Comparison of ENCODE assay signal across 9 cellular contexts in genomic region chr1:23529146-23530088, GRCh38. TPM values are rescaled to one million over a fixed set of nuclear protein-coding genes. Genes with fewer than 3 reads are reported as not detected.
DNase-seq lines count a peak whose midpoint lies in the region; ATAC-seq, FAIRE-seq and TF ChIP-seq lines count a peak whose summit lies in the region.
"Had no signal": no experiment of that assay in that cellular context is flagged by ENCODE, and none has a peak within 500 bp of the region (broad histone marks: within the 10 kb centered on the region; RNA-seq: fewer than 3 reads in every experiment).

No MANE protein-coding gene starts in this region.

- H3K36me3 Mint-ChIP-seq in stimulated activated memory B cell treated with anti-CD40 and anti-IgM and Interleukin-4, amounts not matched to agents 10 μg/mL and 1 μg/mL and 100 μg/mL, for 72 hours, result no peaks in the 10 kb centered on the region

- H3K18ac ChIP-seq in H1 (ENCODE audit: extremely low read depth, low read length), result no peak overlapping the region

- no peak overlapping the region for H2BK5ac ChIP-seq in H1 (ENCODE audit: low read depth, low read length)

- H3K4me3 ChIP-seq in OCI-LY1 (ENCODE audit: low read depth, low read length, poor library complexity, severe bottlenecking) (peak overlapping the region; percentile 91), H1 (ENCODE audit: extremely low read depth in 1 of 4, insufficient read depth in 2 of 4, low read depth in 3 of 4, low read length in 4 of 4) (peak overlapping the region in 2 of 4 experiments; percentile 14 to 78; a peak in 3 of 8 replicates)

- peaks cover 81% of the 10 kb centered on the region for H3K4me1 Mint-ChIP-seq in stimulated activated memory B cell treated with anti-CD40 and anti-IgM and Interleukin-4, amounts not matched to agents 10 μg/mL and 1 μg/mL and 100 μg/mL, for 72 hours

- H3K4me1 ChIP-seq in OCI-LY1 (ENCODE audit: insufficient read depth, low read length, severe bottlenecking) (peaks cover 80% of the 10 kb centered on the region), H1 (replicated peaks in 1 of 4; ENCODE audit: control insufficient read depth in 3 of 4, insufficient read depth in 4 of 4, low read length in 3 of 4) (peaks cover 9 to 25% (median 15%) of the 10 kb centered on the region in 4 experiments), foreskin keratinocyte (peaks cover 3% of the 10 kb centered on the region)

- no peak overlapping the region for H4K5ac ChIP-seq in H1 (ENCODE audit: insufficient read length, low read depth, low read length)

- peak overlapping the region; percentile 9; the same call in 1 of the 2 replicates for H4K8ac ChIP-seq in H1 (ENCODE audit: extremely low read depth, insufficient read depth, low read length)

- no peaks in the 10 kb centered on the region; the same call in 1 of the 2 replicates for H3F3A ChIP-seq in OCI-LY1 (ENCODE audit: insufficient read depth, low read length)

- TF ChIP-seq POLR2A in H1 (IDR thresholded peaks at IDR 0.05; ENCODE audit: control extremely low read depth in 1 of 2, low read depth in 2 of 2, low read length in 2 of 2), result no peak

- peak overlapping the region; percentile 97 for H3K4me2 ChIP-seq in OCI-LY1 (ENCODE audit: low read length)
- peak overlapping the region; percentile 35 to 86 for H3K4me2 ChIP-seq in H1 (ENCODE audit: insufficient read depth in 1 of 2, low read depth in 2 of 2, low read length in 2 of 2)

- ATAC-seq in stimulated activated memory B cell treated with anti-CD40 and anti-IgM and Interleukin-4, amounts not matched to agents 10 μg/mL and 1 μg/mL and 100 μg/mL, for 72 hours, result no peak
- ATAC-seq in GM18519 (IDR thresholded peaks at IDR 0.05; ENCODE audit: low FRiP score, unreplicated experiment) (no peak), foreskin keratinocyte (no peak)

- H2AFZ ChIP-seq in OCI-LY1 (ENCODE audit: low read length) (no peak overlapping the region), H1 (ENCODE audit: low read length) (no peak overlapping the region)

- no peak overlapping the region for H3K4ac ChIP-seq in H1 (replicated peaks; ENCODE audit: insufficient read length, low read depth, low read length)

- peak overlapping the region; percentile 97 for H3K9ac ChIP-seq in OCI-LY1 (ENCODE audit: low read length)
- H3K9ac ChIP-seq in H1 (replicated peaks in 1 of 4; ENCODE audit: extremely low read depth in 1 of 4, low read depth in 3 of 4, low read length in 3 of 4), result no peak overlapping the region

- H3K79me2 ChIP-seq in OCI-LY1 (ENCODE audit: insufficient read depth, low read length) (peaks cover 41% of the 10 kb centered on the region), H1 (ENCODE audit: control insufficient read depth in 1 of 2, insufficient read depth in 2 of 2, low read length in 2 of 2) (peaks cover 0 to 3% of the 10 kb centered on the region in 2 experiments; a peak in 1 of 4 replicates)

- no peak overlapping the region for H2AK5ac ChIP-seq in H1 (ENCODE audit: low read depth, low read length)

- 90% methylated on average over 8 of the region's 8 CpGs; no CpG with 5 or more reads in 1 of the 2 experiments for WGBS in H1 (ENCODE audit: extremely low coverage in 1 of 2, insufficient coverage in 1 of 2, insufficient read length in 1 of 2, insufficient replicate concordance in 2 of 2, low coverage in 1 of 2, low lambda C conversion rate in 2 of 2, missing lambda C conversion rate in 1 of 2), 2 experiments

- TF ChIP-seq RAD21 in H1 (IDR thresholded peaks at IDR 0.05 in 1 of 2, conservative IDR thresholded peaks at IDR 0.05 in 1 of 2; ENCODE audit: low read depth in 2 of 2, low read length in 2 of 2), result no peak

- H3K9me3 Mint-ChIP-seq in stimulated activated memory B cell treated with anti-CD40 and anti-IgM and Interleukin-4, amounts not matched to agents 10 μg/mL and 1 μg/mL and 100 μg/mL, for 72 hours, result no peaks in the 10 kb centered on the region

- peaks cover 2% of the 10 kb centered on the region; the same call in 1 of the 2 replicates for H3K79me1 ChIP-seq in H1 (ENCODE audit: low read depth, low read length)

- no peak overlapping the region for H2BK20ac ChIP-seq in H1 (ENCODE audit: low read length)

- no peak for FAIRE-seq in H1 (lab: Jason Lieb, UNC)
- FAIRE-seq: TTC549 had no signal

- TF ChIP-seq CTCF in OCI-LY1 (IDR thresholded peaks at IDR 0.05; ENCODE audit: low read length), result no peak
- TF ChIP-seq CTCF in H1 (IDR thresholded peaks at IDR 0.05; ENCODE audit: control extremely low read depth in 1 of 3, insufficient read depth in 1 of 3, low read depth in 1 of 3, low read length in 3 of 3), result no peak
- TF ChIP-seq CTCF in foreskin keratinocyte (conservative IDR thresholded peaks at IDR 0.05), result no peak

- H3K56ac ChIP-seq in H1 (replicated peaks; ENCODE audit: insufficient read length, low read depth, low read length), result no peak overlapping the region

- H3K4me3 Mint-ChIP-seq in stimulated activated memory B cell treated with anti-CD40 and anti-IgM and Interleukin-4, amounts not matched to agents 10 μg/mL and 1 μg/mL and 100 μg/mL, for 72 hours, result peak overlapping the region; percentile 71

- no peaks in the 10 kb centered on the region for H3K9me3 ChIP-seq in OCI-LY1 (ENCODE audit: low read length)
- H3K9me3 ChIP-seq in H1 (ENCODE audit: insufficient read depth in 2 of 2, low read depth in 1 of 2, low read length in 1 of 2), result no peaks in the 10 kb centered on the region

- no peak overlapping the region for H3K23ac ChIP-seq in H1 (ENCODE audit: insufficient read length)

- H3K27me3 Mint-ChIP-seq in stimulated activated memory B cell treated with anti-CD40 and anti-IgM and Interleukin-4, amounts not matched to agents 10 μg/mL and 1 μg/mL and 100 μg/mL, for 72 hours, result no peaks in the 10 kb centered on the region

- H3K27ac Mint-ChIP-seq in stimulated activated memory B cell treated with anti-CD40 and anti-IgM and Interleukin-4, amounts not matched to agents 10 μg/mL and 1 μg/mL and 100 μg/mL, for 72 hours, result peak overlapping the region; percentile 78

- H3K9me2 ChIP-seq in OCI-LY1 (ENCODE audit: low read depth, low read length), result no peaks in the 10 kb centered on the region

- DNase-seq in activated CD4-positive, alpha-beta T cell treated with anti-CD3 and anti-CD28 coated beads for 48 hours, result peak; percentile 33
- DNase-seq in activated CD4-positive, alpha-beta T cell treated with anti-CD3 and anti-CD28 coated beads for 4 hours, result no peak
- no peak for DNase-seq in H1 (ENCODE audit: low read depth in 1 of 2, low spot score in 2 of 2)
- DNase-seq in NCI-H1436 treated with DMSO at 0.1 percent for 48 hours (lab: John Stamatoyannopoulos, UW), result no peak
- no peak for DNase-seq in foreskin keratinocyte

- H4K91ac ChIP-seq in H1 (replicated peaks; ENCODE audit: insufficient read length, low read length), result no peak overlapping the region

- peak overlapping the region; percentile 72; the same call in 1 of the 2 replicates for H2BK15ac ChIP-seq in H1 (ENCODE audit: low read length)

- no peak for TF ChIP-seq EP300 in H1 (IDR thresholded peaks at IDR 0.05; ENCODE audit: borderline replicate concordance in 1 of 2, low read depth in 2 of 2, low read length in 2 of 2)

- H3K27me3 ChIP-seq in OCI-LY1 (ENCODE audit: insufficient read depth, low read length) (no peaks in the 10 kb centered on the region), H1 (replicated peaks in 1 of 4; ENCODE audit: control insufficient read depth in 3 of 4, extremely low read depth in 1 of 4, insufficient read depth in 3 of 4, low read length in 3 of 4) (peaks cover 3 to 27% (median 18%) of the 10 kb centered on the region in 4 experiments), foreskin keratinocyte (peaks cover 19% of the 10 kb centered on the region)

- peaks cover 8% of the 10 kb centered on the region; the same call in 1 of the 2 replicates for H3K23me2 ChIP-seq in H1 (ENCODE audit: low read depth, low read length)

- H3K36me3 ChIP-seq in OCI-LY1 (ENCODE audit: insufficient read depth, low read length) (peaks cover 19% of the 10 kb centered on the region; the same call in 1 of the 2 replicates), H1 (ENCODE audit: control insufficient read depth in 2 of 4, insufficient read depth in 4 of 4, low read length in 3 of 4) (no peaks in the 10 kb centered on the region)

- H2BK12ac ChIP-seq in H1 (ENCODE audit: low read depth, low read length), result no peak overlapping the region

- CTCF ChIA-PET in H1 (lab: Charles Lee; ENCODE audit: partially characterized antibody), result interaction anchor here (0.6 to 16.2 kb wide), 16 partner anchors 11 to 242 kb away, joined by 3 to 230 read pairs (median 4); no protein-coding TSS in a partner anchor

- no peaks in the 10 kb centered on the region for H4K20me1 ChIP-seq in OCI-LY1 (ENCODE audit: insufficient read depth, low read length)
- peaks cover 3 to 10% of the 10 kb centered on the region in 2 experiments for H4K20me1 ChIP-seq in H1 (replicated peaks in 1 of 2; ENCODE audit: control insufficient read depth in 1 of 2, insufficient read depth in 2 of 2, low read length in 2 of 2)

- H2BK120ac ChIP-seq in H1 (replicated peaks; ENCODE audit: low read depth, low read length), result no peak overlapping the region

- H3K27ac ChIP-seq in OCI-LY1 (ENCODE audit: low read depth, low read length, poor library complexity, severe bottlenecking), result peak overlapping the region; percentile 91
- H3K27ac ChIP-seq in H1 (ENCODE audit: low read depth, low read length), result no peak overlapping the region
- H3K27ac ChIP-seq in foreskin keratinocyte, result no peak overlapping the region

- POLR2A ChIA-PET in H1 (lab: Charles Lee; ENCODE audit: partially characterized antibody), result interaction anchor here (0.8 to 2.3 kb wide), 15 partner anchors 10 to 92 kb away, joined by 3 to 6 read pairs (median 4); no protein-coding TSS in a partner anchor

- H3K14ac ChIP-seq in H1 (ENCODE audit: insufficient read length), result no peak overlapping the region

RNA-seq across cellular contexts. Expression of gene E2F2, which starts 1.6 kb away (rescaled TPM):
- total RNA-seq in H1 (2021; fragmentation: NEBNext Ultra II Directional; extraction: Animal tissue kit (Norgen Biotek cat#: 25700)), result 6.1 and 7.0 TPM in 2 replicates
- polyA plus RNA-seq in H1 (2011; rRNA removed), result 1.8 and 2.3 TPM in 2 replicates
- polyA plus RNA-seq in H1 (2011; cell fraction: cytosol; rRNA removed), result 1.8 TPM
- 2.4 TPM for polyA plus RNA-seq in H1 (2011; cell fraction: nucleus; rRNA removed)
- polyA plus RNA-seq in H1 (2012, experiment 1 of 2), result 3.9 to 5.3 TPM (median 4.1 TPM) in 4 replicates
- 3.4 TPM for polyA plus RNA-seq in H1 (2012, experiment 2 of 2)
- 3.1 TPM for polyA plus RNA-seq in H1 (2013, experiment 1 of 2)
- polyA plus RNA-seq in H1 (2013, experiment 2 of 2), result 2.9 TPM
- 3.2 and 4.8 TPM in 2 replicates for polyA minus RNA-seq in H1 (2011; rRNA and poly(A)+ RNA removed)
- 2.7 TPM for polyA minus RNA-seq in H1 (2011; cell fraction: cytosol; rRNA and poly(A)+ RNA removed)
- 3.8 TPM for polyA minus RNA-seq in H1 (2011; cell fraction: nucleus; rRNA and poly(A)+ RNA removed)
- total RNA-seq in foreskin keratinocyte, result 0.95 and 1.2 TPM in 2 replicates
- polyA plus RNA-seq in foreskin keratinocyte, result 0.37 and 0.45 TPM in 2 replicates

RNA-seq across cellular contexts. Expression of gene ID3, which starts 29.9 kb away (rescaled TPM):
- 240 and 252 TPM in 2 replicates for total RNA-seq in H1 (2021; fragmentation: NEBNext Ultra II Directional; extraction: Animal tissue kit (Norgen Biotek cat#: 25700))
- 304 and 490 TPM in 2 replicates for polyA plus RNA-seq in H1 (2011; rRNA removed)
- polyA plus RNA-seq in H1 (2011; cell fraction: cytosol; rRNA removed), result 310 TPM
- 192 TPM for polyA plus RNA-seq in H1 (2011; cell fraction: nucleus; rRNA removed)
- polyA plus RNA-seq in H1 (2012, experiment 1 of 2), result 135 to 194 TPM (median 157 TPM) in 4 replicates
- polyA plus RNA-seq in H1 (2012, experiment 2 of 2), result 300 TPM
- 260 TPM for polyA plus RNA-seq in H1 (2013, experiment 1 of 2)
- polyA plus RNA-seq in H1 (2013, experiment 2 of 2), result 250 TPM
- polyA minus RNA-seq in H1 (2011; rRNA and poly(A)+ RNA removed), result 30.4 and 61.8 TPM in 2 replicates
- polyA minus RNA-seq in H1 (2011; cell fraction: cytosol; rRNA and poly(A)+ RNA removed), result 97.4 TPM
- 104 TPM for polyA minus RNA-seq in H1 (2011; cell fraction: nucleus; rRNA and poly(A)+ RNA removed)
- 7.8 and 13.0 TPM in 2 replicates for total RNA-seq in foreskin keratinocyte
- 10.2 and 17.0 TPM in 2 replicates for polyA plus RNA-seq in foreskin keratinocyte

RNA-seq across cellular contexts. Expression of gene ASAP3, which starts 45.4 kb away (rescaled TPM):
- total RNA-seq in H1 (2021; fragmentation: NEBNext Ultra II Directional; extraction: Animal tissue kit (Norgen Biotek cat#: 25700)), result 54.9 and 58.0 TPM in 2 replicates
- polyA plus RNA-seq in H1 (2011; rRNA removed), result 53.1 and 62.6 TPM in 2 replicates
- 51.4 TPM for polyA plus RNA-seq in H1 (2011; cell fraction: cytosol; rRNA removed)
- 233 TPM for polyA plus RNA-seq in H1 (2011; cell fraction: nucleus; rRNA removed)
- polyA plus RNA-seq in H1 (2012, experiment 1 of 2), result 34.7 to 50.2 TPM (median 42.7 TPM) in 4 replicates
- polyA plus RNA-seq in H1 (2012, experiment 2 of 2), result 40.8 TPM
- polyA plus RNA-seq in H1 (2013, experiment 1 of 2), result 30.6 TPM
- 28.6 TPM for polyA plus RNA-seq in H1 (2013, experiment 2 of 2)
- 60.3 and 65.1 TPM in 2 replicates for polyA minus RNA-seq in H1 (2011; rRNA and poly(A)+ RNA removed)
- polyA minus RNA-seq in H1 (2011; cell fraction: cytosol; rRNA and poly(A)+ RNA removed), result 28.0 TPM
- 40.8 TPM for polyA minus RNA-seq in H1 (2011; cell fraction: nucleus; rRNA and poly(A)+ RNA removed)
- 8.8 and 10.6 TPM in 2 replicates for total RNA-seq in foreskin keratinocyte
- 5.1 and 6.5 TPM in 2 replicates for polyA plus RNA-seq in foreskin keratinocyte

Comparison
In these comparisons a context has a peak if more than half of its experiments do, and no peak if none do; other contexts are left out.
1. RNA of gene ID3, which starts 29.9 kb away (total RNA-seq): 240 to 252 TPM in H1; 7.8 to 13.0 TPM in foreskin keratinocyte; every median in the first group is over 10 times any median in the second.